In genomic region chr3:182083112-182083511, GRCh38 we compare ENCODE assay signal across 22 cellular contexts.
DNase-seq lines count a peak whose midpoint lies in the region; ATAC-seq, FAIRE-seq and TF ChIP-seq lines count a peak whose summit lies in the region.
"Had no signal": no experiment of that assay in that cellular context is flagged by ENCODE, and none has a peak within 500 bp of the region (broad histone marks: within the 10 kb centered on the region; RNA-seq: fewer than 3 reads in every experiment).

No MANE protein-coding gene starts in this region.

- CTCF ChIA-PET in PC-3 (lab: Charles Lee) (interaction anchor here (0.7 kb wide), 1 partner anchor 538 kb away, joined by 4 read pairs; no protein-coding TSS in a partner anchor), Calu3 (lab: Charles Lee) (interaction anchor here (0.6 kb wide), 3 partner anchors 64 to 952 kb away, joined by 3 to 8 read pairs (median 4); no protein-coding TSS in a partner anchor)

- POLR2A ChIA-PET in PC-3 (lab: Charles Lee; ENCODE audit: unreplicated experiment), result no interaction called here

- H3K36me3 ChIP-seq in PC-3 (ENCODE audit: low read depth, low read length) (no peaks in the 10 kb centered on the region), bronchial epithelial cell (ENCODE audit: control insufficient read depth, insufficient read depth, low read length) (no peaks in the 10 kb centered on the region)
- H3K36me3 ChIP-seq: Peyer's patch had no signal

- H3K27me3 Mint-ChIP-seq in Calu3 (ENCODE audit: unreplicated experiment), result no peaks in the 10 kb centered on the region

- no peaks in the 10 kb centered on the region for H3K4me1 ChIP-seq in PC-3 (ENCODE audit: insufficient read depth, low read length)
- H3K4me1 ChIP-seq: Peyer's patch had no signal

- no peak overlapping the region for H2AFZ ChIP-seq in PC-3 (ENCODE audit: low read length)
- H2AFZ ChIP-seq: GM23248 had no signal

- no peaks in the 10 kb centered on the region for H3K9me2 ChIP-seq in PC-3 (replicated peaks; ENCODE audit: low read length)

- no peaks in the 10 kb centered on the region for H3K9me3 Mint-ChIP-seq in Calu3 (ENCODE audit: low read depth, unreplicated experiment)

- H4K20me1 ChIP-seq in PC-3 (ENCODE audit: low read length), result no peaks in the 10 kb centered on the region

- no peaks in the 10 kb centered on the region for H3K36me3 Mint-ChIP-seq in Calu3 (ENCODE audit: insufficient read depth, unreplicated experiment)

- H3K9ac ChIP-seq in PC-3 (ENCODE audit: low read length), result no peak overlapping the region
- H3K9ac ChIP-seq: GM23248, KMS-11 had no signal

- intact Hi-C loops in PC-3 (cut with micrococcal nuclease), result no loop called here
- intact Hi-C loops in Calu3 (cut with micrococcal nuclease; ENCODE audit: unreplicated experiment), result no loop called here

- peaks cover 18% of the 10 kb centered on the region for H3K4me1 Mint-ChIP-seq in Calu3 (ENCODE audit: low read depth, unreplicated experiment)

- DNase-seq in A172 (ENCODE audit: low spot score), result peak; percentile 27
- DNase-seq in PC-3, result peak; percentile 26
- DNase-seq in bronchial epithelial cell (ENCODE audit: low read depth), result peak; percentile 80
- peak; percentile 39 for DNase-seq in kidney tubule cell (ENCODE audit: low spot score)
- no peak for DNase-seq in COLO829 (ENCODE audit: low spot score)
- no peak for DNase-seq in NCI-H2029 (lab: John Stamatoyannopoulos, UW)
- no peak for DNase-seq in Calu3
- DNase-seq: AML-193, DND-41, GF-D8, GM23248, MM.1S, NCI-H1105 treated with DMSO at 0.1 percent for 48 hours, NCI-H187, NCI-H446 treated with DMSO at 0.1 percent for 48 hours, NCI-H748 treated with DMSO at 0.1 percent for 48 hours, Peyer's patch, SHP77 treated with DMSO at 0.1 percent for 48 hours had no signal

- FAIRE-seq in bronchial epithelial cell (lab: Jason Lieb, UNC), result no peak
- FAIRE-seq: A204.1, D721Med had no signal

- H3K79me2 ChIP-seq in PC-3 (ENCODE audit: low read length), result no peaks in the 10 kb centered on the region

- no peaks in the 10 kb centered on the region for H3K9me3 ChIP-seq in PC-3 (ENCODE audit: low read length)
- H3K9me3 ChIP-seq: Peyer's patch had no signal

- H3K27ac ChIP-seq in PC-3 (ENCODE audit: low read length), result no peak overlapping the region
- H3K27ac ChIP-seq: GM23248, KMS-11, Peyer's patch had no signal

- BruUV-seq in PC-3 (replicated peaks; lab: Mats Ljungman, UMichigan) (no TSS peak), Calu3 (replicated peaks; lab: Mats Ljungman, UMichigan) (no TSS peak)

- H3K27me3 ChIP-seq in PC-3 (ENCODE audit: low read length) (peaks cover 67% of the 10 kb centered on the region), bronchial epithelial cell (ENCODE audit: control insufficient read depth, insufficient read depth, low read length) (no peaks in the 10 kb centered on the region)
- H3K27me3 ChIP-seq: Peyer's patch had no signal

- no peak overlapping the region for H3K4me2 ChIP-seq in PC-3 (ENCODE audit: low read length)
- H3K4me2 ChIP-seq: KMS-11 had no signal

- ATAC-seq in PC-3 (no peak), GM18858 (IDR thresholded peaks at IDR 0.05; ENCODE audit: unreplicated experiment) (no peak)

- no peak overlapping the region for H3K4me3 Mint-ChIP-seq in Calu3 (ENCODE audit: low read depth, unreplicated experiment)

- no peak for TF ChIP-seq CTCF in PC-3 (conservative IDR thresholded peaks at IDR 0.05; ENCODE audit: low read depth, low read length)
- TF ChIP-seq CTCF in bronchial epithelial cell (IDR thresholded peaks at IDR 0.05; ENCODE audit: insufficient read depth, low read length, severe bottlenecking), result no peak
- TF ChIP-seq CTCF in Calu3 (IDR thresholded peaks at IDR 0.05; ENCODE audit: unreplicated experiment), result no peak

- no peaks in the 10 kb centered on the region for H3F3A ChIP-seq in PC-3 (ENCODE audit: low read length, unreplicated experiment)

- H3K27ac Mint-ChIP-seq in Calu3 (ENCODE audit: unreplicated experiment), result no peak overlapping the region

- H3K4me3 ChIP-seq in PC-3 (ENCODE audit: low read length), result no peak overlapping the region
- no peak overlapping the region for H3K4me3 ChIP-seq in bronchial epithelial cell (ENCODE audit: low read depth, low read length)
- H3K4me3 ChIP-seq: GM23248, Peyer's patch had no signal

Comparison
In these comparisons a context has a peak if more than half of its experiments do, and no peak if none do; other contexts are left out.
1. DNase-seq: peak in A172 (single experiment), PC-3 (single experiment), bronchial epithelial cell (single experiment) and kidney tubule cell (single experiment); none in COLO829 (single experiment), NCI-H2029 (single experiment) and Calu3 (single experiment).